9 cellular contexts compared by ENCODE assay signal in the genomic region with DNA sequence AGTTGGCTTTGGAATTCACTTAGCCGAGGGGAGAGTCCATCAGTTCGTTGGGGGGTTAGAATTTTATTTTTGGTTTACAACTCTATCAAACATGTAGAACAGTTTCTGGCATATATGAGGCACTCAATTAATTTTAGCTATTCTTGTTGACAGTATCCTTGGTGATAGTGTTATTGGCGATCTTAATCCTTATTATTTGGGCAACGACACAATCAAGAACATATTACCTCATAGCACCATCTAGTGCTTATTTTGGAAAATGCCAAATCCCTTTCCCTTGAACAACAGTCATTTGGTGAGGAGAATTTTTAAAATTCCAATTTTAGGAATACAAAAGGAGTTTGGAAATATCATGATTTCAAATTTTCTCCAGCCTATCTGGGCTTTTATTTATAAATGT. TPM values are rescaled to one million over a fixed set of nuclear protein-coding genes. Genes with fewer than 3 reads are reported as not detected.
DNase-seq lines count a peak whose midpoint lies in the region; ATAC-seq and TF ChIP-seq lines count a peak whose summit lies in the region.
"Had no signal": no experiment of that assay in that cellular context is flagged by ENCODE, and none has a peak within 500 bp of the region (broad histone marks: within the 10 kb centered on the region; RNA-seq: fewer than 3 reads in every experiment).

No MANE protein-coding gene starts in this region.

- peak; percentile 38 for TF ChIP-seq CTCF in AG09309 (IDR thresholded peaks at IDR 0.05; ENCODE audit: control insufficient read depth, insufficient read depth, low read depth, low read length, missing control alignments)
- TF ChIP-seq CTCF in left lung (IDR thresholded peaks at IDR 0.05) = peak; percentile 16 to 40

- H3K36me3 ChIP-seq in GM23248 (ENCODE audit: low read depth) = no peaks in the 10 kb centered on the region
- H3K36me3 ChIP-seq in adipocyte (ENCODE audit: control insufficient read depth, insufficient read depth, low read length, severe bottlenecking) = no peaks in the 10 kb centered on the region
- no peaks in the 10 kb centered on the region for H3K36me3 ChIP-seq in left lung

- H3K4me1 Mint-ChIP-seq in activated CD4-positive, alpha-beta T cell treated with anti-CD3 and anti-CD28 coated beads, Interleukin-2, amount 10 ng/mL, durations not matched to agents 24 days and 14 days = no peaks in the 10 kb centered on the region

- intact Hi-C loops in left lung (cut with DNase I) = no loop called here
- intact Hi-C loops in activated CD4-positive, alpha-beta T cell treated with anti-CD3 and anti-CD28 coated beads, Interleukin-2, amount 10 ng/mL, durations not matched to agents 24 days and 14 days (cut with micrococcal nuclease) = loop anchor here (10.0 kb wide), 1 partner anchor 213 kb away; no protein-coding TSS in a partner anchor

- no peaks in the 10 kb centered on the region for H3F3A ChIP-seq in GM23248 (ENCODE audit: insufficient read depth)

- in situ Hi-C loops in GM23248 (cut with MboI) = loop anchor here (25.0 kb wide), 1 partner anchor 381 kb away; no protein-coding TSS in a partner anchor

- peak; percentile 43 for ATAC-seq in left lung

- WGBS in GM23248 (ENCODE audit: low coverage in 1 of 2, low lambda C conversion rate in 2 of 2, missing lambda C conversion rate in 2 of 2), 2 experiments = 4 to 5% methylated on average over 4 of the region's 4 CpGs

- peaks cover 33% of the 10 kb centered on the region for H3K27me3 Mint-ChIP-seq in activated CD4-positive, alpha-beta T cell treated with anti-CD3 and anti-CD28 coated beads, Interleukin-2, amount 10 ng/mL, durations not matched to agents 24 days and 14 days

- H3K4me3 Mint-ChIP-seq in activated CD4-positive, alpha-beta T cell treated with anti-CD3 and anti-CD28 coated beads, Interleukin-2, amount 10 ng/mL, durations not matched to agents 24 days and 14 days = no peak overlapping the region

- H3K4me1 ChIP-seq in GM23248 (ENCODE audit: insufficient read depth) = no peaks in the 10 kb centered on the region
- H3K4me1 ChIP-seq in adipocyte (ENCODE audit: control insufficient read depth, insufficient read depth, low read length) = no peaks in the 10 kb centered on the region
- no peaks in the 10 kb centered on the region for H3K4me1 ChIP-seq in left lung

- H3K9ac ChIP-seq in GM23248 (no peak overlapping the region), adipocyte (ENCODE audit: low read length) (no peak overlapping the region)

- H3K36me3 Mint-ChIP-seq in activated CD4-positive, alpha-beta T cell treated with anti-CD3 and anti-CD28 coated beads, Interleukin-2, amount 10 ng/mL, durations not matched to agents 24 days and 14 days (ENCODE audit: low read depth) = no peaks in the 10 kb centered on the region

- H2AFZ ChIP-seq in GM23248 = no peak overlapping the region

- DNase-seq in AG09309 (ENCODE audit: low read depth) (no peak), GM23248 (peak; percentile 49), adipocyte (ENCODE audit: low read depth) (peak; percentile 50), left lung (no peak), AML-193 (lab: John Stamatoyannopoulos, UW) (no peak), caudate nucleus (lab: John Stamatoyannopoulos, UW) (no peak), NCI-H2029 treated with DMSO at 0.1 percent for 48 hours (lab: John Stamatoyannopoulos, UW) (no peak)
- DNase-seq in activated CD4-positive, alpha-beta T cell treated with anti-CD3 and anti-CD28 coated beads, Interleukin-2, amount 10 ng/mL, durations not matched to agents 24 days and 14 days = no peak
- DNase-seq: posterior cingulate gyrus had no signal

- H3K27me3 ChIP-seq in GM23248 (replicated peaks; ENCODE audit: insufficient read depth) = no peaks in the 10 kb centered on the region
- H3K27me3 ChIP-seq in adipocyte (replicated peaks; ENCODE audit: control insufficient read depth, insufficient read depth, low read length) = peaks cover 37% of the 10 kb centered on the region
- peaks cover 0 to 4% of the 10 kb centered on the region in 2 donors for H3K27me3 ChIP-seq in left lung

- H3K4me3 ChIP-seq in AG09309 (ENCODE audit: control insufficient read depth, low read depth, low read length) = no peak overlapping the region
- H3K4me3 ChIP-seq in GM23248 = no peak overlapping the region
- H3K4me3 ChIP-seq in adipocyte (ENCODE audit: low read length) = no peak overlapping the region
- no peak overlapping the region for H3K4me3 ChIP-seq in left lung

- H3K9me3 ChIP-seq in GM23248 (ENCODE audit: low read depth) = no peaks in the 10 kb centered on the region
- H3K9me3 ChIP-seq in adipocyte (ENCODE audit: control insufficient read depth, low read length) = no peaks in the 10 kb centered on the region
- H3K9me3 ChIP-seq in left lung = no peaks in the 10 kb centered on the region

- no peaks in the 10 kb centered on the region for H3K79me2 ChIP-seq in GM23248 (ENCODE audit: insufficient read depth)

- H3K27ac ChIP-seq in GM23248 = no peak overlapping the region
- H3K27ac ChIP-seq in left lung = no peak overlapping the region
- no peak overlapping the region for H3K27ac ChIP-seq in caudate nucleus (ENCODE audit: low read depth, low read length)

- no peaks in the 10 kb centered on the region for H4K20me1 ChIP-seq in GM23248 (ENCODE audit: insufficient read depth)

- H3K9me3 Mint-ChIP-seq in activated CD4-positive, alpha-beta T cell treated with anti-CD3 and anti-CD28 coated beads, Interleukin-2, amount 10 ng/mL, durations not matched to agents 24 days and 14 days = no peaks in the 10 kb centered on the region

- no peak overlapping the region for H3K27ac Mint-ChIP-seq in activated CD4-positive, alpha-beta T cell treated with anti-CD3 and anti-CD28 coated beads, Interleukin-2, amount 10 ng/mL, durations not matched to agents 24 days and 14 days

- H3K4me2 ChIP-seq in GM23248 (ENCODE audit: unreplicated experiment) = no peak overlapping the region

- H3K9me2 ChIP-seq in GM23248 (ENCODE audit: insufficient read depth) = no peaks in the 10 kb centered on the region

RNA-seq across cellular contexts. Expression of gene PGRMC1, which starts 17.9 kb away (rescaled TPM):
- 238 and 245 TPM in 2 replicates for total RNA-seq in GM23248 (2014; rRNA removed; shearing (Covaris generic))
- polyA plus RNA-seq in GM23248 (2016; fragmentation: Nextera tagmentation; extraction: Ambion mirVana) = 172 and 176 TPM in 2 replicates
- 10 to 100 TPM; 91.9 to 96.6 TPM for total RNA-seq in left lung
- 45.5 TPM in 2 replicates for total RNA-seq in activated CD4-positive, alpha-beta T cell treated with anti-CD3 and anti-CD28 coated beads, Interleukin-2, amount 10 ng/mL, durations not matched to agents 24 days and 14 days

Comparison
In these comparisons a context has a peak if more than half of its experiments do, and no peak if none do; other contexts are left out.
1. DNase-seq: peak in GM23248 (single experiment) and adipocyte (single experiment); none in AG09309 (single experiment), left lung (0 of 2), AML-193 (0 of 2), caudate nucleus (0 of 61), NCI-H2029 treated with DMSO at 0.1 percent for 48 hours (single experiment) and activated CD4-positive, alpha-beta T cell treated with anti-CD3 and anti-CD28 coated beads, Interleukin-2, amount 10 ng/mL, durations not matched to agents 24 days and 14 days (single experiment).